In the genomic region with DNA sequence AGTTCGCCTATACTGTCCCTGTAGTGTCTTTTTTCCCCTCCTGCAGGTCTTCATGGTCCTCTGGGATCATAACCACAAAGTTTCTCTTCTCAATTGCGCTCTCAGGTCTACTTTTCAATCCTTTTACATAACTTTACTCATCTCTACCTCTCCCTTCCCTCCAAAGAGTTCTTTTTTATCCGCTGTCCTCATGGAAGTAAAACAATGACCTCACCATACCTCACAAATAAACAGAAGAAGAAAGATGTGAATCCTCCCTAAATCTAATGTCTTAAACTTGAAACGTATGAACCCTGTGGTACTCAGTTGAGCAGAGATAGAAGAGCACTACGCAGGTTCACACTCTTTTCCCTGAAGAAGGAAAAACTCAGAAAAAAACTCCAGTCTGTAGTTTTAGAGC, we compare ENCODE assay signal across 23 cellular contexts. TPM values are rescaled to one million over a fixed set of nuclear protein-coding genes. Genes with fewer than 3 reads are reported as not detected.
DNase-seq lines count a peak whose midpoint lies in the region; ATAC-seq, FAIRE-seq and TF ChIP-seq lines count a peak whose summit lies in the region.
"Had no signal": no experiment of that assay in that cellular context is flagged by ENCODE, and none has a peak within 500 bp of the region (broad histone marks: within the 10 kb centered on the region; RNA-seq: fewer than 3 reads in every experiment).

No MANE protein-coding gene starts in this region.

- no peaks in the 10 kb centered on the region for H3K27me3 ChIP-seq in CD4-positive, CD25-positive, alpha-beta regulatory T cell (ENCODE audit: control insufficient read depth, insufficient read depth, low read length)
- H3K27me3 ChIP-seq in DOHH2 (ENCODE audit: control insufficient read depth, low read length) (no peaks in the 10 kb centered on the region), brain microvascular endothelial cell (replicated peaks) (no peaks in the 10 kb centered on the region)
- H3K27me3 ChIP-seq: dorsolateral prefrontal cortex, neural progenitor cell, sigmoid colon had no signal

- peaks cover 4% of the 10 kb centered on the region for H3K27me3 Mint-ChIP-seq in CD4-positive, CD25-positive, alpha-beta regulatory T cell
- H3K27me3 Mint-ChIP-seq in T-cell (no peaks in the 10 kb centered on the region), naive B cell (no peaks in the 10 kb centered on the region)
- H3K27me3 Mint-ChIP-seq: activated naive CD4-positive, alpha-beta T cell treated with anti-CD3 and anti-CD28 coated beads, Interleukin-2, amount 10 ng/mL, durations not matched to agents 7 days and 5 days; type B pancreatic cell had no signal

- CTCF ChIA-PET in T-cell (lab: Charles Lee) = no interaction called here

- DNase-seq in CD4-positive, CD25-positive, alpha-beta regulatory T cell = no peak
- DNase-seq in T-cell (no peak), naive B cell (no peak), D721Med (ENCODE audit: insufficient read length, low spot score) (no peak), brain microvascular endothelial cell (no peak)
- DNase-seq in stimulated activated CD4-positive, alpha-beta T cell treated with anti-CD3 and anti-CD28 coated beads, Interleukin-1b, Interleukin-23, amount 100 ng/mL, for 48 hours = no peak
- DNase-seq: activated CD8-positive, alpha-beta memory T cell treated with anti-CD3 and anti-CD28 coated beads for 24 hours; activated naive CD4-positive, alpha-beta T cell treated with anti-CD3 and anti-CD28 coated beads, Interleukin-2, amount 10 ng/mL, durations not matched to agents 7 days and 5 days; activated T-cell treated with anti-CD3 and anti-CD28 coated beads, Interleukin-2, amount 50 U/mL, for 4 hours; central memory CD4-positive, alpha-beta T cell; dorsolateral prefrontal cortex; NCI-H1105; NCI-H1930; NCI-H526 treated with DMSO at 0.1 percent for 48 hours; sigmoid colon; stimulated activated CD4-positive, alpha-beta T cell treated with anti-CD3 and anti-CD28 coated beads, Interleukin-15, amount 100 ng/mL, for 24 hours had no signal

- H3K36me3 ChIP-seq in CD4-positive, CD25-positive, alpha-beta regulatory T cell (ENCODE audit: control insufficient read depth, insufficient read depth, low read length) = no peaks in the 10 kb centered on the region
- H3K36me3 ChIP-seq in DOHH2 (ENCODE audit: control insufficient read depth, low read length) (no peaks in the 10 kb centered on the region), brain microvascular endothelial cell (replicated peaks) (no peaks in the 10 kb centered on the region)
- H3K36me3 ChIP-seq: neural progenitor cell, sigmoid colon had no signal

- no peak for FAIRE-seq in D721Med (lab: Jason Lieb, UNC)
- FAIRE-seq: astrocyte, keratinocyte had no signal

- no peak overlapping the region for H3K4me3 ChIP-seq in CD4-positive, CD25-positive, alpha-beta regulatory T cell (ENCODE audit: low read depth, low read length)
- H3K4me3 ChIP-seq in DOHH2 (ENCODE audit: low read length) (peak overlapping the region; percentile 29), brain microvascular endothelial cell (ENCODE audit: low read depth, low read length) (no peak overlapping the region)
- H3K4me3 ChIP-seq: dorsolateral prefrontal cortex, neural progenitor cell, sigmoid colon had no signal

- H4K20me1 ChIP-seq in DOHH2 (ENCODE audit: control insufficient read depth, insufficient read depth, low read depth, low read length) = no peaks in the 10 kb centered on the region

- H3K36me3 Mint-ChIP-seq in CD4-positive, CD25-positive, alpha-beta regulatory T cell = no peaks in the 10 kb centered on the region
- no peaks in the 10 kb centered on the region for H3K36me3 Mint-ChIP-seq in T-cell
- peaks cover 0 to 3% of the 10 kb centered on the region in 2 donors for H3K36me3 Mint-ChIP-seq in naive B cell
- H3K36me3 Mint-ChIP-seq: neural progenitor cell, type B pancreatic cell had no signal

- peaks cover 38% of the 10 kb centered on the region for H3K4me1 ChIP-seq in CD4-positive, CD25-positive, alpha-beta regulatory T cell (ENCODE audit: control insufficient read depth, insufficient read depth, low read length, poor library complexity, severe bottlenecking)
- peaks cover 78% of the 10 kb centered on the region for H3K4me1 ChIP-seq in DOHH2 (ENCODE audit: control insufficient read depth, low read length)
- H3K4me1 ChIP-seq: neural progenitor cell, sigmoid colon had no signal

- peak overlapping the region; percentile 76 to 98 (median 94) for H3K27ac Mint-ChIP-seq in CD4-positive, CD25-positive, alpha-beta regulatory T cell
- H3K27ac Mint-ChIP-seq in T-cell (peak overlapping the region; percentile 65 to 84), naive B cell (peak overlapping the region; percentile 100)
- H3K27ac Mint-ChIP-seq: activated naive CD4-positive, alpha-beta T cell treated with anti-CD3 and anti-CD28 coated beads, Interleukin-2, amount 10 ng/mL, durations not matched to agents 7 days and 5 days; neural progenitor cell; type B pancreatic cell had no signal

- TF ChIP-seq CTCF in DOHH2 (IDR thresholded peaks at IDR 0.05; ENCODE audit: low read depth, low read length, poor library complexity, severe bottlenecking) (no peak), D721Med (IDR thresholded peaks at IDR 0.05; ENCODE audit: insufficient read depth, missing control alignments) (no peak), brain microvascular endothelial cell (IDR thresholded peaks at IDR 0.05; ENCODE audit: low read depth, low read length, missing control alignments) (no peak)

- H3K9me2 ChIP-seq in DOHH2 (replicated peaks; ENCODE audit: control insufficient read depth, low read length) = no peaks in the 10 kb centered on the region

- H3K27ac ChIP-seq in CD4-positive, CD25-positive, alpha-beta regulatory T cell (ENCODE audit: insufficient read depth, low read length, poor library complexity, severe bottlenecking) = peak overlapping the region; percentile 98
- H3K27ac ChIP-seq in DOHH2 (ENCODE audit: low read depth, low read length) = peak overlapping the region; percentile 95
- no peak overlapping the region for H3K27ac ChIP-seq in brain microvascular endothelial cell
- H3K27ac ChIP-seq: dorsolateral prefrontal cortex, neural progenitor cell, sigmoid colon had no signal

- H3K4me2 ChIP-seq in DOHH2 (ENCODE audit: low read length) = peak overlapping the region; percentile 89
- H3K4me2 ChIP-seq: neural progenitor cell had no signal

- H3K4me3 Mint-ChIP-seq in CD4-positive, CD25-positive, alpha-beta regulatory T cell = peak overlapping the region in 1 of 4 donors; percentile 39
- H3K4me3 Mint-ChIP-seq in T-cell (peak overlapping the region in 1 of 3 donors; percentile 14), naive B cell (peak overlapping the region; percentile 77 to 90 (median 84))
- H3K4me3 Mint-ChIP-seq: activated naive CD4-positive, alpha-beta T cell treated with anti-CD3 and anti-CD28 coated beads, Interleukin-2, amount 10 ng/mL, durations not matched to agents 7 days and 5 days; activated T-cell treated with anti-CD3 and anti-CD28 coated beads, Interleukin-2, amount 50 U/mL, for 4 hours; neural progenitor cell; type B pancreatic cell had no signal

- POLR2A ChIA-PET in T-cell (lab: Charles Lee) = no interaction called here

- no peaks in the 10 kb centered on the region for H3K9me3 ChIP-seq in CD4-positive, CD25-positive, alpha-beta regulatory T cell (ENCODE audit: control insufficient read depth in 2 of 2, low read length in 2 of 2)
- H3K9me3 ChIP-seq in DOHH2 (ENCODE audit: control insufficient read depth, insufficient read depth, low read length) = no peaks in the 10 kb centered on the region; the same call in 1 of the 2 replicates
- H3K9me3 ChIP-seq: sigmoid colon had no signal

- H3K79me2 ChIP-seq in DOHH2 (ENCODE audit: control insufficient read depth, low read length) = no peaks in the 10 kb centered on the region

- no peak for ATAC-seq in CD4-positive, CD25-positive, alpha-beta regulatory T cell (ENCODE audit: low read depth in 2 of 2)
- ATAC-seq in T-cell (replicated peaks in 1 of 4) (no peak), naive B cell (ENCODE audit: low read depth in 2 of 2) (no peak), HG03460 (IDR thresholded peaks at IDR 0.05; ENCODE audit: unreplicated experiment) (no peak)
- ATAC-seq: activated T-cell treated with anti-CD3 and anti-CD28 coated beads, Interleukin-2, amount 50 U/mL, for 4 hours had no signal

- in situ Hi-C loops in brain microvascular endothelial cell (cut with HindIII; ENCODE audit: low pct_ligation_motif_present, low sequenced_read_pairs) = no loop called here

- H3K9me3 Mint-ChIP-seq in CD4-positive, CD25-positive, alpha-beta regulatory T cell = no peaks in the 10 kb centered on the region
- H3K9me3 Mint-ChIP-seq in T-cell (no peaks in the 10 kb centered on the region), naive B cell (peaks cover 0 to 1% (median 0%) of the 10 kb centered on the region in 7 donors)
- H3K9me3 Mint-ChIP-seq: activated T-cell treated with anti-CD3 and anti-CD28 coated beads, Interleukin-2, amount 50 U/mL, for 4 hours; neural progenitor cell; type B pancreatic cell had no signal

- H3K4me1 Mint-ChIP-seq in CD4-positive, CD25-positive, alpha-beta regulatory T cell = peaks cover 18 to 67% (median 50%) of the 10 kb centered on the region in 4 donors
- H3K4me1 Mint-ChIP-seq in T-cell = peaks cover 40 to 67% (median 47%) of the 10 kb centered on the region in 3 donors
- H3K4me1 Mint-ChIP-seq in naive B cell = peaks cover 64 to 77% (median 67%) of the 10 kb centered on the region in 3 donors
- H3K4me1 Mint-ChIP-seq: neural progenitor cell had no signal

- peaks cover 21% of the 10 kb centered on the region for H3F3A ChIP-seq in DOHH2 (ENCODE audit: control insufficient read depth, insufficient read depth)

RNA-seq across cellular contexts. Expression of gene HLA-DQA1, which starts 12.1 kb away (rescaled TPM):
- 20.3 TPM for total RNA-seq in CD4-positive, CD25-positive, alpha-beta regulatory T cell
- polyA plus RNA-seq in CD4-positive, CD25-positive, alpha-beta regulatory T cell = 10 to 100 TPM in 3 of 4 donors, 1 to 10 TPM in 1; 4.2 to 86.7 (median 21.8) TPM
- total RNA-seq in T-cell = 10 to 100 TPM in 3 of 5 donors, 1 to 10 TPM in 2; 6.9 to 25.8 (median 10.8) TPM
- polyA plus RNA-seq in naive B cell (ENCODE audit: low read depth in 6 of 6) = 1,000 to 10,000 TPM in 2 of 6 donors, 100 to 1,000 TPM in 4; 309 to 1,253 (median 783) TPM
- total RNA-seq: astrocyte, RPMI7951 had no signal
- polyA plus RNA-seq: keratinocyte had no signal

RNA-seq across cellular contexts. Expression of gene HLA-DRB1, which starts 35.5 kb away (rescaled TPM):
- total RNA-seq in CD4-positive, CD25-positive, alpha-beta regulatory T cell = 186 TPM
- polyA plus RNA-seq in CD4-positive, CD25-positive, alpha-beta regulatory T cell = 100 to 1,000 TPM in 3 of 4 donors, 10 to 100 TPM in 1; 95.6 to 306 (median 262) TPM
- 10 to 100 TPM; 23.4 to 44.1 (median 30.3) TPM for total RNA-seq in T-cell
- 1,000 to 10,000 TPM; 2,451 to 5,170 (median 4,939) TPM for polyA plus RNA-seq in naive B cell (ENCODE audit: low read depth in 6 of 6)

RNA-seq across cellular contexts. Expression of gene HLA-DQB1, which starts 41.3 kb away (rescaled TPM):
- 204 TPM for total RNA-seq in CD4-positive, CD25-positive, alpha-beta regulatory T cell
- 100 to 1,000 TPM in 2 of 4 donors, 10 to 100 TPM in 1, 1 to 10 TPM in 1; 6.1 to 234 (median 99.9) TPM for polyA plus RNA-seq in CD4-positive, CD25-positive, alpha-beta regulatory T cell
- total RNA-seq in T-cell = 10 to 100 TPM in 4 of 5 donors, 1 to 10 TPM in 1; 4.2 to 28.1 (median 17.0) TPM
- 1,000 to 10,000 TPM in 5 of 6 donors, 100 to 1,000 TPM in 1; 140 to 2,258 (median 1,433) TPM for polyA plus RNA-seq in naive B cell (ENCODE audit: low read depth in 6 of 6)
- total RNA-seq: RPMI7951 had no signal
